Comparison of ENCODE assay signal across 17 cellular contexts in genomic region chr2:215241791-215242305, GRCh38.
DNase-seq lines count a peak whose midpoint lies in the region; ATAC-seq, FAIRE-seq and TF ChIP-seq lines count a peak whose summit lies in the region.
"Had no signal": no experiment of that assay in that cellular context is flagged by ENCODE, and none has a peak within 500 bp of the region (broad histone marks: within the 10 kb centered on the region; RNA-seq: fewer than 3 reads in every experiment).

No MANE protein-coding gene starts in this region.

- BruUV-seq in A673 (replicated peaks; lab: Mats Ljungman, UMichigan) = no TSS peak

- intact Hi-C loops in A673 (cut with micrococcal nuclease; ENCODE audit: unreplicated experiment) = no loop called here

- H3K9me3 ChIP-seq in A673 (ENCODE audit: low read depth, low read length, poor library complexity, severe bottlenecking) (no peaks in the 10 kb centered on the region), WERI-Rb-1 (ENCODE audit: severe bottlenecking) (no peaks in the 10 kb centered on the region), small intestine (ENCODE audit: control insufficient read depth, low read depth) (no peaks in the 10 kb centered on the region)
- H3K9me3 ChIP-seq: MG63 had no signal

- WGBS in small intestine, 3 donors = 58 to 70% (median 62%) methylated on average over 7 of the region's 7 CpGs

- ATAC-seq in GM19452 (IDR thresholded peaks at IDR 0.05; ENCODE audit: unreplicated experiment) (no peak), HG03469 (IDR thresholded peaks at IDR 0.05; ENCODE audit: unreplicated experiment) (no peak)

- H3K36me3 ChIP-seq in A673 (ENCODE audit: insufficient read depth, low read length, poor library complexity, severe bottlenecking) = no peaks in the 10 kb centered on the region
- H3K36me3 ChIP-seq in WERI-Rb-1 = no peaks in the 10 kb centered on the region
- no peaks in the 10 kb centered on the region for H3K36me3 ChIP-seq in small intestine (ENCODE audit: control insufficient read depth in 2 of 2, insufficient read depth in 2 of 2, low read length in 2 of 2)
- H3K36me3 ChIP-seq: MG63 had no signal

- CTCF ChIA-PET in A673 (lab: Charles Lee) = no interaction called here

- H3K27me3 ChIP-seq in A673 (replicated peaks; ENCODE audit: insufficient read depth, low read depth, low read length, poor library complexity) (no peaks in the 10 kb centered on the region), WERI-Rb-1 (ENCODE audit: insufficient read depth, low read depth, severe bottlenecking) (no peaks in the 10 kb centered on the region), small intestine (ENCODE audit: control insufficient read depth in 2 of 2, insufficient read depth in 2 of 2, low read length in 2 of 2) (no peaks in the 10 kb centered on the region)
- H3K27me3 ChIP-seq: MG63 had no signal

- POLR2A ChIA-PET in A673 (lab: Charles Lee; ENCODE audit: low non-redundant PET) = no interaction called here

- peak overlapping the region; percentile 1 for H3K4me3 ChIP-seq in A673 (ENCODE audit: low read depth, low read length, poor library complexity, severe bottlenecking)
- H3K4me3 ChIP-seq in WERI-Rb-1 (ENCODE audit: low read depth, low read length) = no peak overlapping the region
- no peak overlapping the region for H3K4me3 ChIP-seq in small intestine (ENCODE audit: low read depth in 1 of 2, low read length in 2 of 2)
- H3K4me3 ChIP-seq: MG63 had no signal

- DNase-seq in A673 (ENCODE audit: low spot score) (peak; percentile 93), WERI-Rb-1 (peak; percentile 28), fibroblast of gingiva (ENCODE audit: low read depth) (peak; percentile 6), pons (ENCODE audit: low spot score) (peak; percentile 75), DMS153 (lab: John Stamatoyannopoulos, UW) (no peak), small intestine (no peak)
- DNase-seq: DMS 273 treated with DMSO at 0.1 percent for 48 hours, H7, IMR-90, Karpas-422, MG63, NCI-H1092 treated with DMSO at 0.1 percent for 48 hours, NCI-H526 treated with DMSO at 0.1 percent for 48 hours, OCI-M1 had no signal

- H3K27ac ChIP-seq in A673 (ENCODE audit: low read depth, low read length, poor library complexity, severe bottlenecking) (peak overlapping the region; percentile 51), WERI-Rb-1 (no peak overlapping the region), small intestine (ENCODE audit: low read depth in 1 of 2, low read length in 1 of 2) (no peak overlapping the region)

- no peak for TF ChIP-seq CTCF in A673 (conservative IDR thresholded peaks at IDR 0.05; ENCODE audit: low read depth, low read length)
- no peak for TF ChIP-seq CTCF in WERI-Rb-1 (IDR thresholded peaks at IDR 0.05; ENCODE audit: low read depth, low read length)

- FAIRE-seq in small intestine (lab: Jason Lieb, UNC) = no peak
- FAIRE-seq: GM12892 had no signal

- H3K4me1 ChIP-seq in A673 (ENCODE audit: insufficient read depth, low read length, poor library complexity, severe bottlenecking) = peaks cover 26% of the 10 kb centered on the region
- H3K4me1 ChIP-seq in small intestine (ENCODE audit: control insufficient read depth in 2 of 2, insufficient read depth in 1 of 2, low read depth in 1 of 2, low read length in 1 of 2) = no peaks in the 10 kb centered on the region

Comparison
In these comparisons a context has a peak if more than half of its experiments do, and no peak if none do; other contexts are left out.
1. DNase-seq: peak in A673 (single experiment), WERI-Rb-1 (single experiment), fibroblast of gingiva (single experiment) and pons (single experiment); none in DMS153 (single experiment) and small intestine (single experiment).